In the genomic region with DNA sequence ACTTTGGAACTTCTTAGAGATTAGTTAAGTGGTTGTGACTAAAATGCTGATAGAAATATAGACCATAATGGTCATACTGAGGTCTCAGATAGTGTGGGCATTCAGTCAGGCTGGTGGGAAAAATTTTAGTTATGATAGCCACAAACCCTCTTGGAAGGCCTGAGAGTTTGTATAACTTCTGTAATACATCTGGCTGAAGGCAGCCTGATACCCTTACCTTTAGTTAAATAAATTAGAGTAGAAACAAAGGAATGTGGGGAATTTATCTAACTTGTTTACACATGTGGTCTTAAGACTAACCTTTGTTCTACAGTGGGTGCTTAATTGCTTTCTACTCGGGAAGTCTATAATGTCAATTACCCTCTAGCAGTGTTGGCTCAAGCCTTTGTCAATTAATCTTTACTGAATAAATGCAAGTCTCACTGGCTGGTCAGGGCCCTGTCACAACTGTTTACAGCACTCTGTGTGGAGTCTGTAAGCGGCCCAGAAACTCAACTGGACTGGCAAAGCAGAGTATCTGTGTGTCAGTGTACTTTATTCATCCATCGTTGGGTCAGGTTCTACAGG, we compare ENCODE assay signal across 24 cellular contexts.
DNase-seq lines count a peak whose midpoint lies in the region; ATAC-seq and TF ChIP-seq lines count a peak whose summit lies in the region.
"Had no signal": no experiment of that assay in that cellular context is flagged by ENCODE, and none has a peak within 500 bp of the region (broad histone marks: within the 10 kb centered on the region; RNA-seq: fewer than 3 reads in every experiment).

No MANE protein-coding gene starts in this region.

- intact Hi-C loops in body of pancreas (cut with DNase I) = no loop called here
- intact Hi-C loops in transverse colon (cut with DNase I; ENCODE audit: low total_unique reads) = no loop called here

- no peaks in the 10 kb centered on the region for H3K9me2 ChIP-seq in hepatocyte (replicated peaks; ENCODE audit: insufficient read depth)

- H4K20me1 ChIP-seq in hepatocyte (ENCODE audit: insufficient read depth, poor library complexity, severe bottlenecking) = no peaks in the 10 kb centered on the region
- H4K20me1 ChIP-seq: BLaER1 had no signal

- H3K79me2 ChIP-seq in hepatocyte = no peaks in the 10 kb centered on the region

- H3K27ac ChIP-seq in 22Rv1 (peak overlapping the region; percentile 16), hepatocyte (peak overlapping the region; percentile 23), body of pancreas (no peak overlapping the region), transverse colon (no peak overlapping the region)
- H3K27ac ChIP-seq: BLaER1, SJCRH30 had no signal

- no peaks in the 10 kb centered on the region for H3K27me3 ChIP-seq in hepatocyte
- H3K27me3 ChIP-seq in body of pancreas = no peaks in the 10 kb centered on the region
- no peaks in the 10 kb centered on the region for H3K27me3 ChIP-seq in transverse colon
- H3K27me3 ChIP-seq: BLaER1, SJCRH30 had no signal

- H2AFZ ChIP-seq in hepatocyte = no peak overlapping the region

- no peak overlapping the region for H3K4me2 ChIP-seq in hepatocyte
- H3K4me2 ChIP-seq: BLaER1 had no signal

- H3K36me3 ChIP-seq in hepatocyte (replicated peaks; ENCODE audit: insufficient read depth, low read depth) (peaks cover 5% of the 10 kb centered on the region), body of pancreas (replicated peaks in 1 of 2; ENCODE audit: insufficient read depth in 1 of 2, low read depth in 2 of 2) (no peaks in the 10 kb centered on the region), transverse colon (no peaks in the 10 kb centered on the region)
- H3K36me3 ChIP-seq: BLaER1, SJCRH30 had no signal

- 62% methylated on average over 3 of the region's 3 CpGs for WGBS in hepatocyte (ENCODE audit: low lambda C conversion rate, missing lambda C conversion rate)
- WGBS in body of pancreas, 2 donors = 29 to 38% methylated on average over 3 of the region's 3 CpGs
- WGBS in transverse colon (ENCODE audit: low coverage in 1 of 2), 2 donors = 60 to 70% methylated on average over 2 to 3 of the region's 3 CpGs

- DNase-seq in DMS53 treated with DMSO at 0.1 percent for 48 hours (lab: John Stamatoyannopoulos, UW; ENCODE audit: unreplicated experiment) = peak; percentile 25
- DNase-seq in M059J (ENCODE audit: low read depth) = peak; percentile 62
- no peak for DNase-seq in hepatocyte (ENCODE audit: low spot score)
- DNase-seq in body of pancreas = no peak
- DNase-seq in transverse colon = no peak
- DNase-seq: CD4-positive, CD25-positive, alpha-beta regulatory T cell; DND-41; H7; HFFc6; IMR-90; KG1; NCI-H1092; NCI-H1417 treated with DMSO at 0.1 percent for 48 hours; NCI-H187; NCI-H2081 treated with DMSO at 0.1 percent for 48 hours; NCI-H2171; NCI-H345; NCI-H510A treated with DMSO at 0.1 percent for 48 hours; SJCRH30; T-helper 1 cell had no signal

- in situ Hi-C loops in transverse colon (cut with MboI; ENCODE audit: low pct_ligation_motif_present in 1 of 4, low pct_unique_long_range_greater_than_20kb in 1 of 4, low sequenced_read_pairs in 3 of 4) = no loop called here

- peaks cover 10% of the 10 kb centered on the region for H3K9me3 ChIP-seq in hepatocyte (ENCODE audit: low read depth)
- no peaks in the 10 kb centered on the region for H3K9me3 ChIP-seq in body of pancreas
- peaks cover 0 to 3% of the 10 kb centered on the region in 2 donors for H3K9me3 ChIP-seq in transverse colon
- H3K9me3 ChIP-seq: SJCRH30 had no signal

- H3K4me1 ChIP-seq in hepatocyte (ENCODE audit: insufficient read depth) (no peaks in the 10 kb centered on the region), body of pancreas (no peaks in the 10 kb centered on the region), transverse colon (no peaks in the 10 kb centered on the region)
- H3K4me1 ChIP-seq: BLaER1, SJCRH30 had no signal

- no peak for TF ChIP-seq POLR2A in body of pancreas (IDR thresholded peaks at IDR 0.05)
- no peak for TF ChIP-seq POLR2A in transverse colon (IDR thresholded peaks at IDR 0.05)

- no peak for TF ChIP-seq EP300 in transverse colon (IDR thresholded peaks at IDR 0.05; ENCODE audit: low read depth)

- H3K4me3 ChIP-seq in hepatocyte (no peak overlapping the region), body of pancreas (no peak overlapping the region), transverse colon (no peak overlapping the region)
- H3K4me3 ChIP-seq: BLaER1, SJCRH30 had no signal

- TF ChIP-seq CTCF in 22Rv1 (IDR thresholded peaks at IDR 0.05) (no peak), hepatocyte (IDR thresholded peaks at IDR 0.05; ENCODE audit: poor library complexity) (no peak), body of pancreas (IDR thresholded peaks at IDR 0.05) (no peak), transverse colon (IDR thresholded peaks at IDR 0.05) (no peak)

- ATAC-seq in body of pancreas = no peak
- no peak for ATAC-seq in GM18867 (IDR thresholded peaks at IDR 0.05; ENCODE audit: unreplicated experiment)
- ATAC-seq: Right ventricle myocardium inferior had no signal

Comparison
In these comparisons a context has a peak if more than half of its experiments do, and no peak if none do; other contexts are left out.
1. H3K27ac ChIP-seq: peak in 22Rv1 (single experiment) and hepatocyte (single experiment); none in body of pancreas (0 of 4) and transverse colon (0 of 4).
2. DNase-seq: peak in DMS53 treated with DMSO at 0.1 percent for 48 hours (single experiment) and M059J (single experiment); none in hepatocyte (single experiment), body of pancreas (0 of 4) and transverse colon (single experiment).